2 cellular contexts compared by ENCODE assay signal in genomic region chr5:10530601-10531320, GRCh38.
TF ChIP-seq lines count a peak whose summit lies in the region.

No MANE protein-coding gene starts in this region.

TF ChIP-seq in H1, 55 proteins besides CTCF, POLR2A, EP300 and RAD21:
- no peak for TF ChIP-seq CTBP2 (IDR thresholded peaks at IDR 0.05; ENCODE audit: borderline replicate concordance, insufficient read depth, insufficient read length, low read length)
- no peak for TF ChIP-seq FOSL1 (IDR thresholded peaks at IDR 0.05; ENCODE audit: insufficient read depth, low read depth, low read length)
- no peak for TF ChIP-seq BRCA1 (IDR thresholded peaks at IDR 0.05; ENCODE audit: low read depth, low read length)
- no peak for TF ChIP-seq TAF7 (optimal IDR thresholded peaks at IDR 0.05; ENCODE audit: borderline replicate concordance, low read depth, low read length)
- no peak for TF ChIP-seq GTF2F1 (IDR thresholded peaks at IDR 0.05; ENCODE audit: borderline replicate concordance, low read depth, low read length)
- TF ChIP-seq TEAD4 (IDR thresholded peaks at IDR 0.05; ENCODE audit: low read depth, low read length) = no peak
- no peak for TF ChIP-seq KDM5A (IDR thresholded peaks at IDR 0.05; ENCODE audit: low read length)
- no peak for TF ChIP-seq MAX (IDR thresholded peaks at IDR 0.05)
- TF ChIP-seq SIN3A (conservative IDR thresholded peaks at IDR 0.05 in 1 of 2, IDR thresholded peaks at IDR 0.05 in 1 of 2; ENCODE audit: low read depth in 1 of 2, low read length in 2 of 2) = no peak
- no peak for TF ChIP-seq ASH2L (IDR thresholded peaks at IDR 0.05; ENCODE audit: low read length)
- no peak for TF ChIP-seq RNF2 (IDR thresholded peaks at IDR 0.05; ENCODE audit: borderline replicate concordance, low read depth, low read length, missing control alignments, poor library complexity, severe bottlenecking)
- no peak for TF ChIP-seq BACH1 (IDR thresholded peaks at IDR 0.05; ENCODE audit: low read length)
- TF ChIP-seq POLR2AphosphoS5 (IDR thresholded peaks at IDR 0.05; ENCODE audit: low read depth, low read length) = no peak
- no peak for TF ChIP-seq SRF (IDR thresholded peaks at IDR 0.05; ENCODE audit: low read depth, low read length)
- no peak for TF ChIP-seq CHD7 (IDR thresholded peaks at IDR 0.05; ENCODE audit: insufficient replicate concordance, low read length)

TF ChIP-seq in HepG2, 621 proteins besides CTCF, POLR2A, EP300 and RAD21:
- no peak for TF ChIP-seq RBM22 (optimal IDR thresholded peaks at IDR 0.05; ENCODE audit: low read length)
- TF ChIP-seq PBX3 (CRISPR knock-in tag; IDR thresholded peaks at IDR 0.05; ENCODE audit: borderline replicate concordance) = no peak
- no peak for TF ChIP-seq ZNF704 (CRISPR knock-in tag; IDR thresholded peaks at IDR 0.05; ENCODE audit: borderline replicate concordance)
- no peak for TF ChIP-seq ZNF318 (CRISPR knock-in tag; IDR thresholded peaks at IDR 0.05)
- no peak for TF ChIP-seq HOXA3 (CRISPR knock-in tag; IDR thresholded peaks at IDR 0.05)
- TF ChIP-seq ZC3H13 (CRISPR knock-in tag; IDR thresholded peaks at IDR 0.05) = no peak
- TF ChIP-seq ZSCAN29 (CRISPR knock-in tag; conservative IDR thresholded peaks at IDR 0.05) = no peak
- TF ChIP-seq AKAP8 (CRISPR knock-in tag; IDR thresholded peaks at IDR 0.05) = no peak
